16 cellular contexts compared by ENCODE assay signal in the genomic region with DNA sequence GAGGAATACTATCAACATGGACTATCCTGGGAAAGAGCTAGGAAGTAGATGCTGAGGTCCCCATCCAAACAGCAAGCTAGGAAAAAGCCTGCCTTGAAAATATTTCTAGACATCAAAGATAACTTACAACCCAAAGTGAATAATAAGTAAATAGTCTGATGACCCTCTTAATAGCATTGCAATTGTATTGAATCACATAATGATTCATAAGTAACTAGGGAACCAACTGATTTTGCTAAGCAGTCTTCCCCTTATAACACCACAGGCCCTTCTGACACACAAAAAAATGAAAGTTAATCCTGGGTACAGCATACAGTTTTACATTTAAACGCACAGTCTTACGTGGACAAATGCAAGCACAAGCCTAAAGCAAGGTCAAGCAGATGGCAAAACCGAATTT.
"Had no signal": no experiment of that assay in that cellular context is flagged by ENCODE, and none has a peak within 500 bp of the region (broad histone marks: within the 10 kb centered on the region; RNA-seq: fewer than 3 reads in every experiment).

No MANE protein-coding gene starts in this region.

- H3K9me3 ChIP-seq: adrenal gland, left ventricle myocardium inferior, right atrium auricular region, suprapubic skin, transverse colon had no signal

- H3K4me1 ChIP-seq: adrenal gland, left ventricle myocardium inferior, right atrium auricular region, suprapubic skin, transverse colon had no signal

- DNase-seq: activated CD4-positive, alpha-beta memory T cell treated with anti-CD3 and anti-CD28 coated beads for 36 hours; activated CD4-positive, alpha-beta T cell treated with anti-CD3 and anti-CD28 coated beads for 36 hours; activated gamma-delta T cell treated with Interleukin-2 at 50 U/mL for 16 hours; activated T-cell treated with anti-CD3 and anti-CD28 coated beads for 4 hours; adrenal gland; dermis blood vessel endothelial cell; effector memory CD4-positive, alpha-beta T cell; head of caudate nucleus; kidney; left ventricle myocardium inferior; naive B cell; stimulated activated naive CD8-positive, alpha-beta T cell treated with anti-CD3 and anti-CD28 coated beads, Interleukin-15, amount 100 ng/mL, for 72 hours; transverse colon had no signal

- H3K27me3 ChIP-seq: adrenal gland, right atrium auricular region, suprapubic skin, transverse colon had no signal

- H3K36me3 ChIP-seq: adrenal gland, right atrium auricular region had no signal

- H3K27ac ChIP-seq: adrenal gland, left ventricle myocardium inferior, right atrium auricular region, skin epidermis, suprapubic skin, transverse colon had no signal

- H3K4me3 ChIP-seq: adrenal gland, left ventricle myocardium inferior, right atrium auricular region, skin epidermis, suprapubic skin, transverse colon had no signal
